1 cellular context compared by ENCODE assay signal in genomic region chr17:44111777-44112176, GRCh38.
TF ChIP-seq lines count a peak whose summit lies in the region.

No MANE protein-coding gene starts in this region.

TF ChIP-seq in IMR-90, 13 proteins besides CTCF, POLR2A, EP300 and RAD21 (continued from another document):
- TF ChIP-seq, protein P1, sequence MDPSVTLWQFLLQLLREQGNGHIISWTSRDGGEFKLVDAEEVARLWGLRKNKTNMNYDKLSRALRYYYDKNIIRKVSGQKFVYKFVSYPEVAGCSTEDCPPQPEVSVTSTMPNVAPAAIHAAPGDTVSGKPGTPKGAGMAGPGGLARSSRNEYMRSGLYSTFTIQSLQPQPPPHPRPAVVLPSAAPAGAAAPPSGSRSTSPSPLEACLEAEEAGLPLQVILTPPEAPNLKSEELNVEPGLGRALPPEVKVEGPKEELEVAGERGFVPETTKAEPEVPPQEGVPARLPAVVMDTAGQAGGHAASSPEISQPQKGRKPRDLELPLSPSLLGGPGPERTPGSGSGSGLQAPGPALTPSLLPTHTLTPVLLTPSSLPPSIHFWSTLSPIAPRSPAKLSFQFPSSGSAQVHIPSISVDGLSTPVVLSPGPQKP (IDR thresholded peaks at IDR 0.05; ENCODE audit: borderline replicate concordance, low read depth, low read length), result no peak
- no peak for TF ChIP-seq RFX5 (IDR thresholded peaks at IDR 0.05; ENCODE audit: low read depth, low read length)
- TF ChIP-seq SMC3 (IDR thresholded peaks at IDR 0.05; ENCODE audit: low read depth, low read length), result no peak
- TF ChIP-seq CHD1 (IDR thresholded peaks at IDR 0.05; ENCODE audit: low read depth, low read length), result no peak
- no peak for TF ChIP-seq BHLHE40 (IDR thresholded peaks at IDR 0.05; ENCODE audit: low read depth, low read length)
